ENCODE assay signal across 16 cellular contexts in the genomic region with DNA sequence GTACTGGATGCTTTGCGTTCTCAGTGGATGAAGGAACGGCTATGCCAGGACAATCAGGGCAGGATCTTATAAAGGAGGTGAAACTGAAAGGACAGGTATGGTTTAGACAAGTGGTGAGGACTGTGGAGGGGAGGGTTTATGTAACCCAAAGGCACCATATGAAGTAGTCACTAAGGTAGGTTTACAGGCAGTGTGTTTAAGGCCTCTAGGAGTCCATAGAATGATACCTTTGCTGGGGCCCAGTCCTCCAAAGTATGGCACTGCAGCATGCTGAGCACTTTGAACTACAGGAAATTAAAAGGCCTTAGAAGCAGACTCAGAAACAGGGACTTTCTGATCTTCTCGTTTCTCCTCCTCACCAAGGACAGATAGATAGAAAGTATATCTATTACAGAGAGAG.
"Had no signal": no experiment of that assay in that cellular context is flagged by ENCODE, and none has a peak within 500 bp of the region (broad histone marks: within the 10 kb centered on the region; RNA-seq: fewer than 3 reads in every experiment).

No MANE protein-coding gene starts in this region.

- H3K36me3 ChIP-seq: ascending aorta, colonic mucosa, heart left ventricle, left ventricle myocardium inferior, ovary, upper lobe of right lung, WERI-Rb-1 had no signal

- ATAC-seq: activated naive CD8-positive, alpha-beta T cell treated with anti-CD3 and anti-CD28 coated beads, Interleukin-2, amount 50 U/mL, for 24 hours; heart left ventricle; upper lobe of right lung had no signal

- DNase-seq: activated CD4-positive, alpha-beta T cell treated with anti-CD3 and anti-CD28 coated beads, Interleukin-2, amount 10 ng/mL, durations not matched to agents 24 days and 14 days; activated gamma-delta T cell; activated naive CD8-positive, alpha-beta T cell treated with anti-CD3 and anti-CD28 coated beads, Interleukin-2, amount 50 U/mL, for 24 hours; activated T-cell treated with anti-CD3 and anti-CD28 coated beads, Interleukin-2, amount 50 U/mL, for 1 hour; colonic mucosa; effector CD4-positive, alpha-beta T cell; heart left ventricle; left ventricle myocardium inferior; ovary; stimulated activated CD4-positive, alpha-beta T cell treated with anti-CD3 and anti-CD28 coated beads, Interleukin-12 subunit alpha, Interleukin-12 subunit beta, amount 100 ng/mL, for 4 hours; stimulated activated naive CD4-positive, alpha-beta T cell treated with Interleukin-2 at 50 U/mL for 16 hours; upper lobe of right lung; WERI-Rb-1 had no signal

- H3K27ac ChIP-seq: ascending aorta, colonic mucosa, heart left ventricle, left ventricle myocardium inferior, ovary, upper lobe of right lung, WERI-Rb-1 had no signal

- H3K4me1 Mint-ChIP-seq: memory B cell had no signal

- H3K9me3 Mint-ChIP-seq: activated CD4-positive, alpha-beta T cell treated with anti-CD3 and anti-CD28 coated beads, Interleukin-2, amount 10 ng/mL, durations not matched to agents 24 days and 14 days; activated naive CD8-positive, alpha-beta T cell treated with anti-CD3 and anti-CD28 coated beads, Interleukin-2, amount 50 U/mL, for 24 hours; memory B cell; nephron had no signal

- H3K27me3 ChIP-seq: ascending aorta, colonic mucosa, heart left ventricle, ovary, upper lobe of right lung had no signal

- H3K4me3 Mint-ChIP-seq: activated CD4-positive, alpha-beta T cell treated with anti-CD3 and anti-CD28 coated beads, Interleukin-2, amount 10 ng/mL, durations not matched to agents 24 days and 14 days; activated naive CD8-positive, alpha-beta T cell treated with anti-CD3 and anti-CD28 coated beads, Interleukin-2, amount 50 U/mL, for 24 hours; memory B cell; nephron had no signal

- H3K9me3 ChIP-seq: ascending aorta, colonic mucosa, heart left ventricle, left ventricle myocardium inferior, ovary, upper lobe of right lung had no signal

- H3K4me1 ChIP-seq: ascending aorta, colonic mucosa, upper lobe of right lung had no signal

- H3K27ac Mint-ChIP-seq: activated CD4-positive, alpha-beta T cell treated with anti-CD3 and anti-CD28 coated beads, Interleukin-2, amount 10 ng/mL, durations not matched to agents 24 days and 14 days; activated naive CD8-positive, alpha-beta T cell treated with anti-CD3 and anti-CD28 coated beads, Interleukin-2, amount 50 U/mL, for 24 hours; memory B cell; nephron had no signal

- H3K36me3 Mint-ChIP-seq: memory B cell had no signal

- H3K4me3 ChIP-seq: ascending aorta, colonic mucosa, heart left ventricle, left ventricle myocardium inferior, ovary, upper lobe of right lung had no signal

- H3K27me3 Mint-ChIP-seq: activated CD4-positive, alpha-beta T cell treated with anti-CD3 and anti-CD28 coated beads, Interleukin-2, amount 10 ng/mL, durations not matched to agents 24 days and 14 days had no signal
